Comparison of ENCODE assay signal across 1 cellular context in the genomic region with DNA sequence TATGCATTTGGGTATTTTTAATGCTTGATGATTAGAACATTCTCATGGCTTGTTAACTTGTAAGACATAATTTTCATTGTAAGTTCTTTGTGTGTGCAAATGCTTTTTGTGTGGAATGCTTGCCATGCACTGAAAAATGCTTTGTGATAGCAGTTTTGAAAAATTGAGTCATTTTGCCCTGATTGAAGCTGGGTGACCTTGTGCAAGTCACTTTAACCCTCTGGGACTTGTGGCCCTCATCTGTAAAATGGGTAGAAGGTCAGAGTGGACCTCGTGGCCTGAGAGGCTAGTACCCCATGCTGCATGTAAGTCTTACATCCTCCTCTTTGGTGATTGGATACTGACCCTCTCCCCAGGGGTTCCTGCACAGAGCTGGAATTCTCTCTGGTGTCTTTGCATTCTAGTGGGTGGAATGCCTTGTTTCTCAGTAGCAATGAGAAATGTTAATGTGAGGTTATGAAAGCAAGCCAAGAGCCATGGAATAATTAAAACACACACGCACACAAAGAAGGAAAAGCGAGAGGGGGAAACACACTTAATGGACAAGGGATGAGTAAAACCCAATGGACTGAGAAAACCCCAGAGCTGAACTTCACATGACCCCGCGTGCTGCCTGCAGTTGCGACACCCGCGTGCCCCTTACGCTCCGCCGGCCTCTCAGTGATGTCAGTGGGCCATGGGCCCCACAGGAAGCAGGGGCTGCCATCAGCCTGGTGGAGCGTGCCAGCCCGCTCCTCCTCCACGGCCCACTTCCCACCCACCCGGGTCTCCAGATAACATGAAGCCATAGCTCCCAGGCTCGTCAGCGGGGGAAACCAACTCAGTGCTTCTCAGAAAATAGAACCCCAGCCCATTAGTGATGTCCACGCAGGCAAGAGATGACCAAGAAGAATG.
TF ChIP-seq lines count a peak whose summit lies in the region.

No MANE protein-coding gene starts in this region.

TF ChIP-seq in GM12878, 131 proteins besides CTCF, POLR2A, EP300 and RAD21 (continued from another document and continues in another):
- TF ChIP-seq, protein P1, sequence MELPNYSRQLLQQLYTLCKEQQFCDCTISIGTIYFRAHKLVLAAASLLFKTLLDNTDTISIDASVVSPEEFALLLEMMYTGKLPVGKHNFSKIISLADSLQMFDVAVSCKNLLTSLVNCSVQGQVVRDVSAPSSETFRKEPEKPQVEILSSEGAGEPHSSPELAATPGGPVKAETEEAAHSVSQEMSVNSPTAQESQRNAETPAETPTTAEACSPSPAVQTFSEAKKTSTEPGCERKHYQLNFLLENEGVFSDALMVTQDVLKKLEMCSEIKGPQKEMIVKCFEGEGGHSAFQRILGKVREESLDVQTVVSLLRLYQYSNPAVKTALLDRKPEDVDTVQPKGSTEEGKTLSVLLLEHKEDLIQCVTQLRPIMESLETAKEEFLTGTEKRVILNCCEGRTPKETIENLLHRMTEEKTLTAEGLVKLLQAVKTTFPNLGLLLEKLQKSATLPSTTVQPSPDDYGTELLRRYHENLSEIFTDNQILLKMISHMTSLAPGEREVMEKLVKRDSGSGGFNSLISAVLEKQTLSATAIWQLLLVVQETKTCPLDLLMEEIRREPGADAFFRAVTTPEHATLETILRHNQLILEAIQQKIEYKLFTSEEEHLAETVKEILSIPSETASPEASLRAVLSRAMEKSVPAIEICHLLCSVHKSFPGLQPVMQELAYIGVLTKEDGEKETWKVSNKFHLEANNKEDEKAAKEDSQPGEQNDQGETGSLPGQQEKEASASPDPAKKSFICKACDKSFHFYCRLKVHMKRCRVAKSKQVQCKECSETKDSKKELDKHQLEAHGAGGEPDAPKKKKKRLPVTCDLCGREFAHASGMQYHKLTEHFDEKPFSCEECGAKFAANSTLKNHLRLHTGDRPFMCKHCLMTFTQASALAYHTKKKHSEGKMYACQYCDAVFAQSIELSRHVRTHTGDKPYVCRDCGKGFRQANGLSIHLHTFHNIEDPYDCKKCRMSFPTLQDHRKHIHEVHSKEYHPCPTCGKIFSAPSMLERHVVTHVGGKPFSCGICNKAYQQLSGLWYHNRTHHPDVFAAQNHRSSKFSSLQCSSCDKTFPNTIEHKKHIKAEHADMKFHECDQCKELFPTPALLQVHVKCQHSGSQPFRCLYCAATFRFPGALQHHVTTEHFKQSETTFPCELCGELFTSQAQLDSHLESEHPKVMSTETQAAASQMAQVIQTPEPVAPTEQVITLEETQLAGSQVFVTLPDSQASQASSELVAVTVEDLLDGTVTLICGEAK (IDR thresholded peaks at IDR 0.05; ENCODE audit: borderline replicate concordance) = no peak
- TF ChIP-seq, protein P2, sequence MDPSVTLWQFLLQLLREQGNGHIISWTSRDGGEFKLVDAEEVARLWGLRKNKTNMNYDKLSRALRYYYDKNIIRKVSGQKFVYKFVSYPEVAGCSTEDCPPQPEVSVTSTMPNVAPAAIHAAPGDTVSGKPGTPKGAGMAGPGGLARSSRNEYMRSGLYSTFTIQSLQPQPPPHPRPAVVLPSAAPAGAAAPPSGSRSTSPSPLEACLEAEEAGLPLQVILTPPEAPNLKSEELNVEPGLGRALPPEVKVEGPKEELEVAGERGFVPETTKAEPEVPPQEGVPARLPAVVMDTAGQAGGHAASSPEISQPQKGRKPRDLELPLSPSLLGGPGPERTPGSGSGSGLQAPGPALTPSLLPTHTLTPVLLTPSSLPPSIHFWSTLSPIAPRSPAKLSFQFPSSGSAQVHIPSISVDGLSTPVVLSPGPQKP (IDR thresholded peaks at IDR 0.05; ENCODE audit: low read depth, low read length) = no peak
- TF ChIP-seq POU2F2 (IDR thresholded peaks at IDR 0.05; ENCODE audit: borderline replicate concordance, low read depth, low read length) (peak; percentile 83; the same call in 1 of the 3 replicates), HDGF (IDR thresholded peaks at IDR 0.05) (0 out of 2 replicates have a peak, but pooled peaks have one; percentile 30), KLF5 (IDR thresholded peaks at IDR 0.05; ENCODE audit: partially characterized antibody) (peak; percentile 61), FOXK2 (IDR thresholded peaks at IDR 0.05) (no peak), ZNF217 (IDR thresholded peaks at IDR 0.05) (peak; percentile 55; the same call in 1 of the 2 replicates), IKZF2 (IDR thresholded peaks at IDR 0.05) (peak; percentile 93), CBFB (IDR thresholded peaks at IDR 0.05; ENCODE audit: low read depth) (peak; percentile 55; the same call in 1 of the 2 replicates), ZNF384 (IDR thresholded peaks at IDR 0.05; ENCODE audit: borderline replicate concordance, low read depth, low read length) (no peak), CREM (IDR thresholded peaks at IDR 0.05; ENCODE audit: low read depth) (peak; percentile 95), PAX5 (IDR thresholded peaks at IDR 0.05; ENCODE audit: borderline replicate concordance, low read depth, low read length) (peak; percentile 98), SP1 (IDR thresholded peaks at IDR 0.05; ENCODE audit: low read depth, low read length) (peak; percentile 84), MEF2A (IDR thresholded peaks at IDR 0.05; ENCODE audit: insufficient read depth, low read depth, low read length) (0 out of 2 replicates have a peak, but pooled peaks have one; percentile 24), BACH1 (IDR thresholded peaks at IDR 0.05; ENCODE audit: borderline replicate concordance) (peak; percentile 68), ZNF622 (IDR thresholded peaks at IDR 0.05) (no peak), MTA3 (IDR thresholded peaks at IDR 0.05; ENCODE audit: borderline replicate concordance, low read length) (no peak), SMAD5 (IDR thresholded peaks at IDR 0.05; ENCODE audit: low read depth) (no peak), DPF2 (IDR thresholded peaks at IDR 0.05) (peak; percentile 82), SUZ12 (IDR thresholded peaks at IDR 0.05; ENCODE audit: unreplicated experiment) (no peak), EED (IDR thresholded peaks at IDR 0.05; ENCODE audit: low read depth) (peak; percentile 98), TCF12 (IDR thresholded peaks at IDR 0.05; ENCODE audit: low read depth, low read length) (peak; percentile 80), ESRRA (IDR thresholded peaks at IDR 0.05; ENCODE audit: low read length) (peak; percentile 69; the same call in 1 of the 2 replicates), EZH2 (IDR thresholded peaks at IDR 0.05; ENCODE audit: borderline replicate concordance, control insufficient read depth, low read depth, low read length) (no peak), RB1 (IDR thresholded peaks at IDR 0.05; ENCODE audit: borderline replicate concordance) (no peak), SIX5 (IDR thresholded peaks at IDR 0.05; ENCODE audit: low read depth, low read length, severe bottlenecking) (no peak), IKZF1 (conservative IDR thresholded peaks at IDR 0.05) (peak; percentile 93), TCF3 (IDR thresholded peaks at IDR 0.05; ENCODE audit: borderline replicate concordance, insufficient read depth, low read depth, low read length) (peak; percentile 98)
- TF ChIP-seq, protein P3, sequence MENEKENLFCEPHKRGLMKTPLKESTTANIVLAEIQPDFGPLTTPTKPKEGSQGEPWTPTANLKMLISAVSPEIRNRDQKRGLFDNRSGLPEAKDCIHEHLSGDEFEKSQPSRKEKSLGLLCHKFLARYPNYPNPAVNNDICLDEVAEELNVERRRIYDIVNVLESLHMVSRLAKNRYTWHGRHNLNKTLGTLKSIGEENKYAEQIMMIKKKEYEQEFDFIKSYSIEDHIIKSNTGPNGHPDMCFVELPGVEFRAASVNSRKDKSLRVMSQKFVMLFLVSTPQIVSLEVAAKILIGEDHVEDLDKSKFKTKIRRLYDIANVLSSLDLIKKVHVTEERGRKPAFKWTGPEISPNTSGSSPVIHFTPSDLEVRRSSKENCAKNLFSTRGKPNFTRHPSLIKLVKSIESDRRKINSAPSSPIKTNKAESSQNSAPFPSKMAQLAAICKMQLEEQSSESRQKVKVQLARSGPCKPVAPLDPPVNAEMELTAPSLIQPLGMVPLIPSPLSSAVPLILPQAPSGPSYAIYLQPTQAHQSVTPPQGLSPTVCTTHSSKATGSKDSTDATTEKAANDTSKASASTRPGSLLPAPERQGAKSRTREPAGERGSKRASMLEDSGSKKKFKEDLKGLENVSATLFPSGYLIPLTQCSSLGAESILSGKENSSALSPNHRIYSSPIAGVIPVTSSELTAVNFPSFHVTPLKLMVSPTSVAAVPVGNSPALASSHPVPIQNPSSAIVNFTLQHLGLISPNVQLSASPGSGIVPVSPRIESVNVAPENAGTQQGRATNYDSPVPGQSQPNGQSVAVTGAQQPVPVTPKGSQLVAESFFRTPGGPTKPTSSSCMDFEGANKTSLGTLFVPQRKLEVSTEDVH (IDR thresholded peaks at IDR 0.05; ENCODE audit: low read depth, partially characterized antibody) = no peak
- TF ChIP-seq, protein P4, sequence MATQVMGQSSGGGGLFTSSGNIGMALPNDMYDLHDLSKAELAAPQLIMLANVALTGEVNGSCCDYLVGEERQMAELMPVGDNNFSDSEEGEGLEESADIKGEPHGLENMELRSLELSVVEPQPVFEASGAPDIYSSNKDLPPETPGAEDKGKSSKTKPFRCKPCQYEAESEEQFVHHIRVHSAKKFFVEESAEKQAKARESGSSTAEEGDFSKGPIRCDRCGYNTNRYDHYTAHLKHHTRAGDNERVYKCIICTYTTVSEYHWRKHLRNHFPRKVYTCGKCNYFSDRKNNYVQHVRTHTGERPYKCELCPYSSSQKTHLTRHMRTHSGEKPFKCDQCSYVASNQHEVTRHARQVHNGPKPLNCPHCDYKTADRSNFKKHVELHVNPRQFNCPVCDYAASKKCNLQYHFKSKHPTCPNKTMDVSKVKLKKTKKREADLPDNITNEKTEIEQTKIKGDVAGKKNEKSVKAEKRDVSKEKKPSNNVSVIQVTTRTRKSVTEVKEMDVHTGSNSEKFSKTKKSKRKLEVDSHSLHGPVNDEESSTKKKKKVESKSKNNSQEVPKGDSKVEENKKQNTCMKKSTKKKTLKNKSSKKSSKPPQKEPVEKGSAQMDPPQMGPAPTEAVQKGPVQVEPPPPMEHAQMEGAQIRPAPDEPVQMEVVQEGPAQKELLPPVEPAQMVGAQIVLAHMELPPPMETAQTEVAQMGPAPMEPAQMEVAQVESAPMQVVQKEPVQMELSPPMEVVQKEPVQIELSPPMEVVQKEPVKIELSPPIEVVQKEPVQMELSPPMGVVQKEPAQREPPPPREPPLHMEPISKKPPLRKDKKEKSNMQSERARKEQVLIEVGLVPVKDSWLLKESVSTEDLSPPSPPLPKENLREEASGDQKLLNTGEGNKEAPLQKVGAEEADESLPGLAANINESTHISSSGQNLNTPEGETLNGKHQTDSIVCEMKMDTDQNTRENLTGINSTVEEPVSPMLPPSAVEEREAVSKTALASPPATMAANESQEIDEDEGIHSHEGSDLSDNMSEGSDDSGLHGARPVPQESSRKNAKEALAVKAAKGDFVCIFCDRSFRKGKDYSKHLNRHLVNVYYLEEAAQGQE (IDR thresholded peaks at IDR 0.05; ENCODE audit: low read depth, low read length) = 0 out of 2 replicates have a peak, but pooled peaks have one; percentile 12
- TF ChIP-seq, protein P5, sequence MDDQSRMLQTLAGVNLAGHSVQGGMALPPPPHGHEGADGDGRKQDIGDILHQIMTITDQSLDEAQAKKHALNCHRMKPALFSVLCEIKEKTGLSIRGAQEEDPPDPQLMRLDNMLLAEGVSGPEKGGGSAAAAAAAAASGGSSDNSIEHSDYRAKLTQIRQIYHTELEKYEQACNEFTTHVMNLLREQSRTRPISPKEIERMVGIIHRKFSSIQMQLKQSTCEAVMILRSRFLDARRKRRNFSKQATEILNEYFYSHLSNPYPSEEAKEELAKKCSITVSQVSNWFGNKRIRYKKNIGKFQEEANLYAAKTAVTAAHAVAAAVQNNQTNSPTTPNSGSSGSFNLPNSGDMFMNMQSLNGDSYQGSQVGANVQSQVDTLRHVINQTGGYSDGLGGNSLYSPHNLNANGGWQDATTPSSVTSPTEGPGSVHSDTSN (IDR thresholded peaks at IDR 0.05; ENCODE audit: insufficient replicate concordance, low read depth, low read length) = peak; percentile 5
- TF ChIP-seq, protein P6, sequence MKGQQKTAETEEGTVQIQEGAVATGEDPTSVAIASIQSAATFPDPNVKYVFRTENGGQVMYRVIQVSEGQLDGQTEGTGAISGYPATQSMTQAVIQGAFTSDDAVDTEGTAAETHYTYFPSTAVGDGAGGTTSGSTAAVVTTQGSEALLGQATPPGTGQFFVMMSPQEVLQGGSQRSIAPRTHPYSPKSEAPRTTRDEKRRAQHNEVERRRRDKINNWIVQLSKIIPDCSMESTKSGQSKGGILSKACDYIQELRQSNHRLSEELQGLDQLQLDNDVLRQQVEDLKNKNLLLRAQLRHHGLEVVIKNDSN (IDR thresholded peaks at IDR 0.05; ENCODE audit: borderline replicate concordance, extremely low read length, insufficient read depth, low read depth, low read length) = peak; percentile 25
- TF ChIP-seq, protein P7, sequence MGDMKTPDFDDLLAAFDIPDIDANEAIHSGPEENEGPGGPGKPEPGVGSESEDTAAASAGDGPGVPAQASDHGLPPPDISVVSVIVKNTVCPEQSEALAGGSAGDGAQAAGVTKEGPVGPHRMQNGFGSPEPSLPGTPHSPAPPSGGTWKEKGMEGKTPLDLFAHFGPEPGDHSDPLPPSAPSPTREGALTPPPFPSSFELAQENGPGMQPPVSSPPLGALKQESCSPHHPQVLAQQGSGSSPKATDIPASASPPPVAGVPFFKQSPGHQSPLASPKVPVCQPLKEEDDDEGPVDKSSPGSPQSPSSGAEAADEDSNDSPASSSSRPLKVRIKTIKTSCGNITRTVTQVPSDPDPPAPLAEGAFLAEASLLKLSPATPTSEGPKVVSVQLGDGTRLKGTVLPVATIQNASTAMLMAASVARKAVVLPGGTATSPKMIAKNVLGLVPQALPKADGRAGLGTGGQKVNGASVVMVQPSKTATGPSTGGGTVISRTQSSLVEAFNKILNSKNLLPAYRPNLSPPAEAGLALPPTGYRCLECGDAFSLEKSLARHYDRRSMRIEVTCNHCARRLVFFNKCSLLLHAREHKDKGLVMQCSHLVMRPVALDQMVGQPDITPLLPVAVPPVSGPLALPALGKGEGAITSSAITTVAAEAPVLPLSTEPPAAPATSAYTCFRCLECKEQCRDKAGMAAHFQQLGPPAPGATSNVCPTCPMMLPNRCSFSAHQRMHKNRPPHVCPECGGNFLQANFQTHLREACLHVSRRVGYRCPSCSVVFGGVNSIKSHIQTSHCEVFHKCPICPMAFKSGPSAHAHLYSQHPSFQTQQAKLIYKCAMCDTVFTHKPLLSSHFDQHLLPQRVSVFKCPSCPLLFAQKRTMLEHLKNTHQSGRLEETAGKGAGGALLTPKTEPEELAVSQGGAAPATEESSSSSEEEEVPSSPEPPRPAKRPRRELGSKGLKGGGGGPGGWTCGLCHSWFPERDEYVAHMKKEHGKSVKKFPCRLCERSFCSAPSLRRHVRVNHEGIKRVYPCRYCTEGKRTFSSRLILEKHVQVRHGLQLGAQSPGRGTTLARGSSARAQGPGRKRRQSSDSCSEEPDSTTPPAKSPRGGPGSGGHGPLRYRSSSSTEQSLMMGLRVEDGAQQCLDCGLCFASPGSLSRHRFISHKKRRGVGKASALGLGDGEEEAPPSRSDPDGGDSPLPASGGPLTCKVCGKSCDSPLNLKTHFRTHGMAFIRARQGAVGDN (IDR thresholded peaks at IDR 0.05) = peak; percentile 95
- TF ChIP-seq, protein P8, sequence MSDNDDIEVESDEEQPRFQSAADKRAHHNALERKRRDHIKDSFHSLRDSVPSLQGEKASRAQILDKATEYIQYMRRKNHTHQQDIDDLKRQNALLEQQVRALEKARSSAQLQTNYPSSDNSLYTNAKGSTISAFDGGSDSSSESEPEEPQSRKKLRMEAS (IDR thresholded peaks at IDR 0.05; ENCODE audit: low read depth, low read length) = peak; percentile 25; the same call in 1 of the 2 replicates
